ENCODE assay signal across 15 cellular contexts in genomic region chr6:94769197-94769596, GRCh38.
A peak's percentile ranks its signal among the peaks of the same experiment; 100 is the strongest.
DNase-seq lines count a peak whose midpoint lies in the region; FAIRE-seq and TF ChIP-seq lines count a peak whose summit lies in the region.
"Had no signal": no experiment of that assay in that cellular context is flagged by ENCODE, and none has a peak within 500 bp of the region (broad histone marks: within the 10 kb centered on the region; RNA-seq: fewer than 3 reads in every experiment).

No MANE protein-coding gene starts in this region.

- DNase-seq in NCI-H146 (lab: John Stamatoyannopoulos, UW) (peak; percentile 17), NCI-H146 treated with DMSO at 0.1 percent for 48 hours (lab: John Stamatoyannopoulos, UW; ENCODE audit: unreplicated experiment) (no peak), H1 (ENCODE audit: low read depth in 1 of 2, low spot score in 2 of 2) (peak in 1 of 2 experiments; percentile 2), iPS DF 6.9 (ENCODE audit: low read depth, low spot score) (peak; percentile 4), AG08396 (ENCODE audit: low spot score) (no peak), amygdala (lab: John Stamatoyannopoulos, UW) (no peak), testis (no peak), cortex of kidney (lab: John Stamatoyannopoulos, UW) (no peak)
- DNase-seq: CD4-positive, CD25-positive, alpha-beta regulatory T cell; DMS53; GF-D8 had no signal

- H3K9me3 ChIP-seq in H1 (ENCODE audit: insufficient read depth in 2 of 2, low read depth in 1 of 2, low read length in 1 of 2) = no peaks in the 10 kb centered on the region
- H3K9me3 ChIP-seq in iPS DF 6.9 (ENCODE audit: control insufficient read depth, insufficient read depth, low read length) = no peaks in the 10 kb centered on the region
- no peaks in the 10 kb centered on the region for H3K9me3 ChIP-seq in testis
- H3K9me3 ChIP-seq: BLaER1 treated with 17β-estradiol and CSF1 and Interleukin-3, amounts not matched to agents 10 nM and 100 nM had no signal

- no peak overlapping the region for H2AFZ ChIP-seq in H1 (ENCODE audit: low read length)

- H3K9ac ChIP-seq in H1 (replicated peaks in 1 of 4; ENCODE audit: extremely low read depth in 1 of 4, low read depth in 3 of 4, low read length in 3 of 4) = no peak overlapping the region
- H3K9ac ChIP-seq: BLaER1 treated with 17β-estradiol and CSF1 and Interleukin-3, amounts not matched to agents 10 nM and 100 nM had no signal

- H2BK15ac ChIP-seq in H1 (ENCODE audit: low read length) = no peak overlapping the region

- peak; percentile 45 for FAIRE-seq in H1 (lab: Jason Lieb, UNC)
- FAIRE-seq: GM19239, H54 had no signal

- TF ChIP-seq RAD21 in H1 (IDR thresholded peaks at IDR 0.05 in 1 of 2, conservative IDR thresholded peaks at IDR 0.05 in 1 of 2; ENCODE audit: low read depth in 2 of 2, low read length in 2 of 2) = no peak

- POLR2A ChIA-PET in H1 (lab: Charles Lee; ENCODE audit: partially characterized antibody) = interaction anchor here (0.6 kb wide), 1 partner anchor 155 kb away, joined by 4 read pairs; no protein-coding TSS in a partner anchor

- H4K8ac ChIP-seq in H1 (ENCODE audit: extremely low read depth, insufficient read depth, low read length) = no peak overlapping the region

- H2BK12ac ChIP-seq in H1 (ENCODE audit: low read depth, low read length) = no peak overlapping the region

- H3K27ac ChIP-seq in H1 (ENCODE audit: low read depth, low read length) = no peak overlapping the region
- no peak overlapping the region for H3K27ac ChIP-seq in iPS DF 6.9 (ENCODE audit: low read length)
- no peak overlapping the region for H3K27ac ChIP-seq in testis
- H3K27ac ChIP-seq: 22Rv1; BLaER1 treated with 17β-estradiol and CSF1 and Interleukin-3, amounts not matched to agents 10 nM and 100 nM had no signal

- no peak for TF ChIP-seq EP300 in H1 (IDR thresholded peaks at IDR 0.05; ENCODE audit: borderline replicate concordance in 1 of 2, low read depth in 2 of 2, low read length in 2 of 2)

- H3K79me1 ChIP-seq in H1 (ENCODE audit: low read depth, low read length) = no peaks in the 10 kb centered on the region

- no peak for TF ChIP-seq CTCF in H1 (IDR thresholded peaks at IDR 0.05; ENCODE audit: control extremely low read depth in 1 of 3, insufficient read depth in 1 of 3, low read depth in 1 of 3, low read length in 3 of 3)
- TF ChIP-seq CTCF in testis (IDR thresholded peaks at IDR 0.05) = no peak

- CTCF ChIA-PET in H1 (lab: Charles Lee; ENCODE audit: partially characterized antibody) = no interaction called here

- H3K27me3 ChIP-seq in H1 (replicated peaks in 1 of 4; ENCODE audit: control insufficient read depth in 3 of 4, extremely low read depth in 1 of 4, insufficient read depth in 3 of 4, low read length in 3 of 4) (peaks cover 0 to 1% (median 0%) of the 10 kb centered on the region in 4 experiments; a peak in 1 of 7 replicates), iPS DF 6.9 (ENCODE audit: control insufficient read depth, insufficient read depth, low read length) (no peaks in the 10 kb centered on the region), testis (no peaks in the 10 kb centered on the region)
- H3K27me3 ChIP-seq: BLaER1 treated with 17β-estradiol and CSF1 and Interleukin-3, amounts not matched to agents 10 nM and 100 nM had no signal

- H3K79me2 ChIP-seq in H1 (ENCODE audit: control insufficient read depth in 1 of 2, insufficient read depth in 2 of 2, low read length in 2 of 2) = no peaks in the 10 kb centered on the region

- no peak overlapping the region for H3K23ac ChIP-seq in H1 (ENCODE audit: insufficient read length)

- no peak overlapping the region for H2BK5ac ChIP-seq in H1 (ENCODE audit: low read depth, low read length)

- no peak overlapping the region for H3K4ac ChIP-seq in H1 (replicated peaks; ENCODE audit: insufficient read length, low read depth, low read length)

- 88% methylated on average over 1 of the region's 1 CpG; no CpG with 5 or more reads in 1 of the 2 experiments for WGBS in H1 (ENCODE audit: extremely low coverage in 1 of 2, insufficient coverage in 1 of 2, insufficient read length in 1 of 2, insufficient replicate concordance in 2 of 2, low coverage in 1 of 2, low lambda C conversion rate in 2 of 2, missing lambda C conversion rate in 1 of 2), 2 experiments
- WGBS in iPS DF 6.9 (ENCODE audit: insufficient coverage, insufficient read length) = no CpG with 5 or more reads among the region's 1 CpG
- whole genome bisulfite sequencing in testis, 2 donors = 100% methylated on average over 1 of the region's 1 CpG

- H3K18ac ChIP-seq in H1 (ENCODE audit: extremely low read depth, low read length) = no peak overlapping the region

- no peaks in the 10 kb centered on the region for H3K23me2 ChIP-seq in H1 (ENCODE audit: low read depth, low read length)

- H2AK5ac ChIP-seq in H1 (ENCODE audit: low read depth, low read length) = no peak overlapping the region

- no peak overlapping the region for H2BK120ac ChIP-seq in H1 (replicated peaks; ENCODE audit: low read depth, low read length)

- no peak overlapping the region for H4K91ac ChIP-seq in H1 (replicated peaks; ENCODE audit: insufficient read length, low read length)

- H3K36me3 ChIP-seq in H1 (ENCODE audit: control insufficient read depth in 2 of 4, insufficient read depth in 4 of 4, low read length in 3 of 4) (no peaks in the 10 kb centered on the region), iPS DF 6.9 (ENCODE audit: control insufficient read depth, insufficient read depth, low read length) (no peaks in the 10 kb centered on the region), testis (ENCODE audit: low read depth, missing control alignments) (no peaks in the 10 kb centered on the region)
- H3K36me3 ChIP-seq: BLaER1 treated with 17β-estradiol and CSF1 and Interleukin-3, amounts not matched to agents 10 nM and 100 nM had no signal

- no peak overlapping the region for H2BK20ac ChIP-seq in H1 (ENCODE audit: low read length)

- H3K4me3 ChIP-seq in H1 (ENCODE audit: extremely low read depth in 1 of 4, insufficient read depth in 2 of 4, low read depth in 3 of 4, low read length in 4 of 4) (no peak overlapping the region), iPS DF 6.9 (ENCODE audit: low read length) (no peak overlapping the region), testis (no peak overlapping the region)
- H3K4me3 ChIP-seq: BLaER1 treated with 17β-estradiol and CSF1 and Interleukin-3, amounts not matched to agents 10 nM and 100 nM had no signal

- peaks cover 0 to 2% (median 0%) of the 10 kb centered on the region in 4 experiments; a peak in 1 of 7 replicates for H3K4me1 ChIP-seq in H1 (replicated peaks in 1 of 4; ENCODE audit: control insufficient read depth in 3 of 4, insufficient read depth in 4 of 4, low read length in 3 of 4)
- H3K4me1 ChIP-seq in iPS DF 6.9 (ENCODE audit: control insufficient read depth, insufficient read depth, low read length) = no peaks in the 10 kb centered on the region
- H3K4me1 ChIP-seq in testis = no peaks in the 10 kb centered on the region
- H3K4me1 ChIP-seq: BLaER1 treated with 17β-estradiol and CSF1 and Interleukin-3, amounts not matched to agents 10 nM and 100 nM had no signal

- H3K56ac ChIP-seq in H1 (replicated peaks; ENCODE audit: insufficient read length, low read depth, low read length) = no peak overlapping the region

- intact Hi-C loops in testis (cut with DNase I; ENCODE audit: low total_unique reads) = no loop called here

- H3K4me2 ChIP-seq in H1 (ENCODE audit: insufficient read depth in 1 of 2, low read depth in 2 of 2, low read length in 2 of 2) = no peak overlapping the region
- H3K4me2 ChIP-seq: BLaER1 treated with 17β-estradiol and CSF1 and Interleukin-3, amounts not matched to agents 10 nM and 100 nM had no signal

- H3K14ac ChIP-seq in H1 (ENCODE audit: insufficient read length) = no peak overlapping the region

- no peak for TF ChIP-seq POLR2A in H1 (IDR thresholded peaks at IDR 0.05; ENCODE audit: control extremely low read depth in 1 of 2, low read depth in 2 of 2, low read length in 2 of 2)
- TF ChIP-seq POLR2A in testis (IDR thresholded peaks at IDR 0.05) = no peak

- no peak overlapping the region for H4K5ac ChIP-seq in H1 (ENCODE audit: insufficient read length, low read depth, low read length)

- H4K20me1 ChIP-seq in H1 (replicated peaks in 1 of 2; ENCODE audit: control insufficient read depth in 1 of 2, insufficient read depth in 2 of 2, low read length in 2 of 2) = no peaks in the 10 kb centered on the region
- H4K20me1 ChIP-seq: BLaER1 treated with 17β-estradiol and CSF1 and Interleukin-3, amounts not matched to agents 10 nM and 100 nM had no signal

Comparison
In these comparisons a context has a peak if more than half of its experiments do, and no peak if none do; other contexts are left out.
1. DNase-seq: peak in NCI-H146 (single experiment) and iPS DF 6.9 (single experiment); none in NCI-H146 treated with DMSO at 0.1 percent for 48 hours (single experiment), AG08396 (single experiment), amygdala (0 of 56), testis (single experiment) and cortex of kidney (single experiment).